1 cellular context compared by ENCODE assay signal in genomic region chr2:80364511-80365212, GRCh38.
TF ChIP-seq lines count a peak whose summit lies in the region.

No MANE protein-coding gene starts in this region.

TF ChIP-seq in K562, 482 proteins besides CTCF, POLR2A, EP300 and RAD21 (continued from another document):
- no peak for TF ChIP-seq ZNF518B (CRISPR knock-in tag; IDR thresholded peaks at IDR 0.05)
- peak; percentile 74 for TF ChIP-seq MEIS2 (IDR thresholded peaks at IDR 0.05; ENCODE audit: partially characterized antibody)
- no peak for TF ChIP-seq PBX2 (CRISPR knock-in tag; IDR thresholded peaks at IDR 0.05; ENCODE audit: low read depth)
- peak; percentile 73 for TF ChIP-seq PBX2 (tag; conservative IDR thresholded peaks at IDR 0.05; ENCODE audit: low read depth)
TF ChIP-seq in K562: peak in this region for 4.
